22 cellular contexts compared by ENCODE assay signal in genomic region chr5:83255268-83255667, GRCh38.
DNase-seq lines count a peak whose midpoint lies in the region; FAIRE-seq and TF ChIP-seq lines count a peak whose summit lies in the region.
"Had no signal": no experiment of that assay in that cellular context is flagged by ENCODE, and none has a peak within 500 bp of the region (broad histone marks: within the 10 kb centered on the region; RNA-seq: fewer than 3 reads in every experiment).

No MANE protein-coding gene starts in this region.

- BruUV-seq in mammary epithelial cell (replicated peaks; lab: Mats Ljungman, UMichigan) (no TSS peak), MCF 10A (replicated peaks; lab: Mats Ljungman, UMichigan) (no TSS peak)

- dilution Hi-C loops in mammary epithelial cell (cut with HindIII; ENCODE audit: low sequenced_read_pairs), result no loop called here

- H3K9me3 ChIP-seq in mammary epithelial cell (replicated peaks; ENCODE audit: insufficient read depth, low read length), result no peaks in the 10 kb centered on the region
- H3K9me3 ChIP-seq in trophoblast cell (ENCODE audit: insufficient read depth, low read depth, low read length), result no peaks in the 10 kb centered on the region
- H3K9me3 ChIP-seq: A549, HAP-1, MG63, transverse colon had no signal

- H3K27ac Mint-ChIP-seq in MCF 10A (ENCODE audit: low read depth, unreplicated experiment), result no peak overlapping the region
- H3K27ac Mint-ChIP-seq: activated naive CD8-positive, alpha-beta T cell had no signal

- no peak overlapping the region for H2AK5ac ChIP-seq in trophoblast cell (ENCODE audit: low read length)

- peaks cover 6% of the 10 kb centered on the region for H3K4me1 Mint-ChIP-seq in MCF 10A (ENCODE audit: insufficient read depth, unreplicated experiment)

- H3K18ac ChIP-seq in trophoblast cell (ENCODE audit: low read length), result no peak overlapping the region

- DNase-seq in mammary epithelial cell, result peak; percentile 40
- DNase-seq in MCF 10A (ENCODE audit: unreplicated experiment), result no peak
- peak; percentile 18 for DNase-seq in RCC 7860 (ENCODE audit: low spot score)
- DNase-seq in fibroblast of pulmonary artery (ENCODE audit: low read depth), result peak; percentile 35
- DNase-seq in ecto neural progenitor cell (ENCODE audit: low spot score), result no peak
- DNase-seq in NCI-H2029 (lab: John Stamatoyannopoulos, UW), result no peak
- no peak for DNase-seq in RKO (ENCODE audit: low spot score)
- DNase-seq in trophoblast cell, result no peak
- DNase-seq: activated CD4-positive, alpha-beta T cell treated with anti-CD3 and anti-CD28 coated beads, Interleukin-2, amount 50 U/mL, for 4 hours; activated T-cell treated with anti-CD3 and anti-CD28 coated beads, Interleukin-2, amount 50 U/mL, for 4 hours; central memory CD4-positive, alpha-beta T cell; effector CD8-positive, alpha-beta T cell; left ventricle myocardium superior; MG63; NCI-H2029 treated with DMSO at 0.1 percent for 48 hours; NCI-H524; small intestine; transverse colon had no signal

- in situ Hi-C loops in mammary epithelial cell (cut with MboI; ENCODE audit: low sequenced_read_pairs in 2 of 2), result no loop called here

- H3K79me1 ChIP-seq in trophoblast cell (ENCODE audit: low read length), result no peaks in the 10 kb centered on the region

- H3K9ac ChIP-seq in mammary epithelial cell (ENCODE audit: insufficient read depth, low read length) (no peak overlapping the region), trophoblast cell (ENCODE audit: low read length) (no peak overlapping the region)
- H3K9ac ChIP-seq: parathyroid adenoma had no signal

- H3K4ac ChIP-seq in trophoblast cell (ENCODE audit: low read depth, low read length), result no peak overlapping the region

- H3K79me2 ChIP-seq in mammary epithelial cell (ENCODE audit: insufficient read depth, low read length) (no peaks in the 10 kb centered on the region), trophoblast cell (ENCODE audit: control insufficient read depth, insufficient read depth, low read length, poor library complexity) (no peaks in the 10 kb centered on the region)
- H3K79me2 ChIP-seq: parathyroid adenoma had no signal

- POLR2A ChIA-PET in MCF 10A (lab: Yijun Ruan, JAX), result interaction anchor here (0.7 to 3.4 kb wide), 4 partner anchors 21 to 179 kb away, joined by 3 to 14 read pairs (median 5); partner anchors contain the start of genes TMEM167A and XRCC4

- no peaks in the 10 kb centered on the region for H3K9me3 Mint-ChIP-seq in MCF 10A (ENCODE audit: unreplicated experiment)
- H3K9me3 Mint-ChIP-seq: activated T-cell treated with anti-CD3 and anti-CD28 coated beads, Interleukin-2, amount 50 U/mL, for 4 hours had no signal

- H3K27ac ChIP-seq in mammary epithelial cell (ENCODE audit: insufficient read depth, low read depth, low read length), result no peak overlapping the region
- H3K27ac ChIP-seq in trophoblast cell (ENCODE audit: low read depth, low read length), result no peak overlapping the region
- H3K27ac ChIP-seq: A549, parathyroid adenoma, transverse colon had no signal

- intact Hi-C loops in mammary epithelial cell (cut with micrococcal nuclease), result loop anchor here (10.0 kb wide), 1 partner anchor 180 kb away; the partner anchor contains the start of genes TMEM167A and XRCC4
- intact Hi-C loops in MCF 10A (cut with micrococcal nuclease), result no loop called here

- H3K27me3 ChIP-seq in mammary epithelial cell (ENCODE audit: insufficient read depth, low read length) (no peaks in the 10 kb centered on the region), trophoblast cell (ENCODE audit: insufficient read depth, low read length) (no peaks in the 10 kb centered on the region)
- H3K27me3 ChIP-seq: MG63, transverse colon had no signal

- H3K4me3 ChIP-seq in mammary epithelial cell (replicated peaks in 1 of 3; ENCODE audit: insufficient read depth in 1 of 3, low read depth in 2 of 3, low read length in 3 of 3) (no peak overlapping the region), fibroblast of pulmonary artery (replicated peaks; ENCODE audit: low read depth, low read length) (no peak overlapping the region), trophoblast cell (ENCODE audit: low read depth, low read length) (no peak overlapping the region)
- H3K4me3 ChIP-seq: A549, HAP-1, MG63, transverse colon had no signal

- no peak overlapping the region for H4K8ac ChIP-seq in trophoblast cell (ENCODE audit: low read depth, low read length)

- H3K14ac ChIP-seq in trophoblast cell (ENCODE audit: low read length), result no peak overlapping the region

- H3K4me1 ChIP-seq in mammary epithelial cell (ENCODE audit: insufficient read depth, low read length) (peaks cover 18% of the 10 kb centered on the region), trophoblast cell (ENCODE audit: control insufficient read depth in 1 of 2, insufficient read depth in 2 of 2, low read length in 2 of 2) (no peaks in the 10 kb centered on the region)
- H3K4me1 ChIP-seq: A549, HAP-1, parathyroid adenoma, transverse colon had no signal

- H3K36me3 ChIP-seq in mammary epithelial cell (ENCODE audit: insufficient read depth, low read length) (no peaks in the 10 kb centered on the region), trophoblast cell (ENCODE audit: control insufficient read depth in 1 of 2, insufficient read depth in 2 of 2, low read length in 2 of 2) (no peaks in the 10 kb centered on the region)
- H3K36me3 ChIP-seq: HAP-1, MG63, transverse colon had no signal

- no peak overlapping the region for H2BK12ac ChIP-seq in trophoblast cell (ENCODE audit: low read length)

- H4K91ac ChIP-seq in trophoblast cell (ENCODE audit: low read depth, low read length), result no peak overlapping the region

- no peaks in the 10 kb centered on the region for H3K27me3 Mint-ChIP-seq in MCF 10A (ENCODE audit: insufficient read depth, unreplicated experiment)
- H3K27me3 Mint-ChIP-seq: activated naive CD8-positive, alpha-beta T cell had no signal

- H3K23ac ChIP-seq in trophoblast cell (ENCODE audit: low read length), result no peak overlapping the region

- peak overlapping the region; percentile 30 for H3K4me2 ChIP-seq in mammary epithelial cell (ENCODE audit: insufficient read depth, low read depth, low read length)
- H3K4me2 ChIP-seq in trophoblast cell (ENCODE audit: low read length), result no peak overlapping the region
- H3K4me2 ChIP-seq: A549 had no signal

- no peaks in the 10 kb centered on the region for H3K36me3 Mint-ChIP-seq in MCF 10A (ENCODE audit: insufficient read depth, unreplicated experiment)

- H4K12ac ChIP-seq in trophoblast cell (ENCODE audit: low read depth, low read length), result no peak overlapping the region

- H2BK5ac ChIP-seq in trophoblast cell (ENCODE audit: low read depth, low read length, poor library complexity), result no peak overlapping the region

- WGBS in mammary epithelial cell (ENCODE audit: low coverage, missing lambda C conversion rate), result 72% methylated on average over 1 of the region's 1 CpG
- WGBS in trophoblast cell (ENCODE audit: extremely low coverage, insufficient coverage, insufficient read length), result no CpG with 5 or more reads among the region's 1 CpG

- TF ChIP-seq CTCF in mammary epithelial cell (conservative IDR thresholded peaks at IDR 0.05 in 1 of 2, IDR thresholded peaks at IDR 0.05 in 1 of 2; ENCODE audit: extremely low read depth in 1 of 2, insufficient read depth in 1 of 2, low read depth in 1 of 2, low read length in 2 of 2) (no peak), MCF 10A (IDR thresholded peaks at IDR 0.05; ENCODE audit: unreplicated experiment) (no peak), fibroblast of pulmonary artery (IDR thresholded peaks at IDR 0.05; ENCODE audit: low read length, missing control alignments) (no peak)

- CTCF ChIA-PET in mammary epithelial cell (lab: Charles Lee; ENCODE audit: low non-redundant PET) (no interaction called here), MCF 10A (lab: Yijun Ruan, JAX) (no interaction called here)

- no peak overlapping the region for H2AFZ ChIP-seq in mammary epithelial cell (ENCODE audit: low read depth, low read length)
- no peak overlapping the region for H2AFZ ChIP-seq in trophoblast cell (ENCODE audit: insufficient read depth, low read length, poor library complexity)
- H2AFZ ChIP-seq: parathyroid adenoma had no signal

- peak; percentile 90 for FAIRE-seq in RCC 7860 (lab: Jason Lieb, UNC)
- FAIRE-seq: A549, small intestine had no signal

- no peak overlapping the region for H2BK120ac ChIP-seq in trophoblast cell (ENCODE audit: insufficient read depth, low read length, poor library complexity)

- no peak overlapping the region for H3K4me3 Mint-ChIP-seq in MCF 10A (ENCODE audit: unreplicated experiment)
- H3K4me3 Mint-ChIP-seq: activated naive CD8-positive, alpha-beta T cell; activated T-cell treated with anti-CD3 and anti-CD28 coated beads, Interleukin-2, amount 50 U/mL, for 4 hours had no signal

- H4K20me1 ChIP-seq in mammary epithelial cell (ENCODE audit: insufficient read depth, low read length), result no peaks in the 10 kb centered on the region

Comparison
In these comparisons a context has a peak if more than half of its experiments do, and no peak if none do; other contexts are left out.
1. DNase-seq: peak in mammary epithelial cell (single experiment), RCC 7860 (single experiment) and fibroblast of pulmonary artery (single experiment); none in MCF 10A (single experiment), ecto neural progenitor cell (single experiment), NCI-H2029 (single experiment), RKO (single experiment) and trophoblast cell (0 of 2).